Comparison of ENCODE assay signal across 11 cellular contexts in the genomic region with DNA sequence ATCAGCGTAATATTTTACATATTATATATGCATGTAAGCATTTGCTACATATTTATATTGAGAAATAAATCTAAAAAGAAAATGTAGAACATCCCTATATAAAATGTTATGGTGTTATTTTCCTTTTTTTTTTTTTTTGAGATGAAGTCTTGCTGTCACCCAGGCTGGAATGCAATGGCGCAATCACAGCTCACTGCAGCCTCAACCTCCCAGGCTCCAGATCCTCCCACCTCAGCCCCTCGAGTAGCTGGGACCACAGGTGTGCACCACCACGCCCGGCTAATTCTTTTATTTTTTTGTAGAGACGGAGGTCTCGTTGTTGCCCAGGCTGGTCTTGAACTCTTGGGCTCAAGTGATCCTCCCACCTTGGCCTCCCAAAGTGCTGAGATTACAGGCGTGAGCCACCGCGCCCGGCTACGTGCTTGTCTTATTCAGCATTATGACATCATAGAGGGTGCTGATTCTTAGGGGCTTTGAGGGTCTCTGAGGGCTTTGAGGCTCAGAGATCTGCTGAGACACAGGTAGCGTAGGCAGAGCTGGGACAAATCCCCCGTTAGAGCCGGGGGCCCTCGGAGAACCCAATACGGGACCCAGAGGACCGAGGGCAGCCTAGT.
DNase-seq lines count a peak whose midpoint lies in the region; ATAC-seq and TF ChIP-seq lines count a peak whose summit lies in the region.
"Had no signal": no experiment of that assay in that cellular context is flagged by ENCODE, and none has a peak within 500 bp of the region (broad histone marks: within the 10 kb centered on the region; RNA-seq: fewer than 3 reads in every experiment).

No MANE protein-coding gene starts in this region.

- no peaks in the 10 kb centered on the region for H3K79me2 ChIP-seq in osteoblast (ENCODE audit: insufficient read depth, low read length)

- no peaks in the 10 kb centered on the region for H4K20me1 ChIP-seq in osteoblast (ENCODE audit: insufficient read depth, low read length)

- no peak for ATAC-seq in left cardiac atrium
- ATAC-seq in aorta (ENCODE audit: low FRiP score) = no peak
- ATAC-seq: T-cell had no signal

- intact Hi-C loops in cardiac septum (cut with DNase I) (loop anchor here (2.0 kb wide), 3 partner anchors 25 to 33 kb away; no protein-coding TSS in a partner anchor), left cardiac atrium (cut with DNase I) (loop anchor here (5.0 to 10.0 kb wide), 2 partner anchors 36 to 103 kb away; a partner anchor contains a TSS), esophagus squamous epithelium (cut with DNase I) (no loop called here), aorta (cut with DNase I) (loop anchor here (2.0 to 5.0 kb wide), 6 partner anchors 23 to 103 kb away; no protein-coding TSS in a partner anchor)

- H3K36me3 ChIP-seq in esophagus squamous epithelium (no peaks in the 10 kb centered on the region), osteoblast (ENCODE audit: insufficient read depth, low read length) (no peaks in the 10 kb centered on the region), aorta (ENCODE audit: control insufficient read depth in 1 of 2, insufficient read depth in 2 of 2, low read length in 1 of 2) (no peaks in the 10 kb centered on the region)

- no peak for TF ChIP-seq CTCF in esophagus squamous epithelium (IDR thresholded peaks at IDR 0.05)
- TF ChIP-seq CTCF in osteoblast (IDR thresholded peaks at IDR 0.05; ENCODE audit: extremely low read depth, low read depth, low read length) = no peak

- H3K4me2 ChIP-seq in osteoblast (ENCODE audit: insufficient read depth, low read length) = peak overlapping the region; percentile 92

- H3K27me3 ChIP-seq in esophagus squamous epithelium (no peaks in the 10 kb centered on the region), osteoblast (ENCODE audit: insufficient read depth, low read length) (no peaks in the 10 kb centered on the region), aorta (ENCODE audit: control insufficient read depth in 1 of 2, insufficient read depth in 2 of 2, low read length in 1 of 2) (no peaks in the 10 kb centered on the region)

- H3K4me3 ChIP-seq in esophagus squamous epithelium = peak overlapping the region in 1 of 4 donors; percentile 70
- peak overlapping the region; percentile 73 for H3K4me3 ChIP-seq in osteoblast (ENCODE audit: insufficient read depth, low read length)
- H3K4me3 ChIP-seq in aorta (ENCODE audit: low read length in 2 of 2) = no peak overlapping the region

- H3K4me1 ChIP-seq in esophagus squamous epithelium (peaks cover 27 to 50% (median 32%) of the 10 kb centered on the region in 3 donors), osteoblast (ENCODE audit: insufficient read depth, low read length) (peaks cover 38% of the 10 kb centered on the region), aorta (ENCODE audit: control insufficient read depth in 1 of 2, insufficient read depth in 2 of 2, low read length in 2 of 2) (no peaks in the 10 kb centered on the region)

- H3K27ac ChIP-seq in esophagus squamous epithelium (peak overlapping the region; percentile 68 to 87 (median 82)), osteoblast (ENCODE audit: low read depth, low read length) (peak overlapping the region; percentile 95), aorta (ENCODE audit: low read depth in 1 of 2, low read length in 2 of 2) (peak overlapping the region; percentile 64 to 95)

- peaks cover 0 to 4% (median 2%) of the 10 kb centered on the region in 3 donors for H3K9me3 ChIP-seq in esophagus squamous epithelium
- peaks cover 3% of the 10 kb centered on the region for H3K9me3 ChIP-seq in osteoblast (ENCODE audit: low read depth, low read length)
- no peaks in the 10 kb centered on the region for H3K9me3 ChIP-seq in aorta (ENCODE audit: control insufficient read depth, low read length)

- DNase-seq in cardiac septum (ENCODE audit: low spot score) (peak; percentile 38), left cardiac atrium (no peak), esophagus squamous epithelium (lab: John Stamatoyannopoulos, UW) (no peak), osteoblast (ENCODE audit: insufficient read length, low spot score, missing footprints) (no peak), aorta (peak; percentile 35 to 67), NCI-H2171 (lab: John Stamatoyannopoulos, UW) (no peak), NCI-H345 treated with DMSO at 0.1 percent for 48 hours (lab: John Stamatoyannopoulos, UW; ENCODE audit: unreplicated experiment) (no peak), GF-D8 (lab: John Stamatoyannopoulos, UW) (no peak)
- DNase-seq: AML-193, cortex of kidney, T-cell had no signal

- TF ChIP-seq POLR2A in esophagus squamous epithelium (IDR thresholded peaks at IDR 0.05) = no peak

- 85 to 88% methylated on average over 7 to 15 of the region's 18 CpGs for WGBS in esophagus squamous epithelium, 2 donors
- WGBS in aorta, 2 donors = 66 to 67% methylated on average over 18 of the region's 18 CpGs

- H2AFZ ChIP-seq in osteoblast (ENCODE audit: low read length) = peak overlapping the region; percentile 68

Comparison
In these comparisons a context has a peak if more than half of its experiments do, and no peak if none do; other contexts are left out.
1. DNase-seq: peak in cardiac septum (single experiment) and aorta (2 of 2); none in left cardiac atrium (single experiment), esophagus squamous epithelium (single experiment), osteoblast (single experiment), NCI-H2171 (single experiment), NCI-H345 treated with DMSO at 0.1 percent for 48 hours (single experiment) and GF-D8 (single experiment).
2. Peak in every context shown above with its lines, with median percentiles within 50 percentile points of each other: H3K27ac ChIP-seq.